1 cellular context compared by ENCODE assay signal in the genomic region with DNA sequence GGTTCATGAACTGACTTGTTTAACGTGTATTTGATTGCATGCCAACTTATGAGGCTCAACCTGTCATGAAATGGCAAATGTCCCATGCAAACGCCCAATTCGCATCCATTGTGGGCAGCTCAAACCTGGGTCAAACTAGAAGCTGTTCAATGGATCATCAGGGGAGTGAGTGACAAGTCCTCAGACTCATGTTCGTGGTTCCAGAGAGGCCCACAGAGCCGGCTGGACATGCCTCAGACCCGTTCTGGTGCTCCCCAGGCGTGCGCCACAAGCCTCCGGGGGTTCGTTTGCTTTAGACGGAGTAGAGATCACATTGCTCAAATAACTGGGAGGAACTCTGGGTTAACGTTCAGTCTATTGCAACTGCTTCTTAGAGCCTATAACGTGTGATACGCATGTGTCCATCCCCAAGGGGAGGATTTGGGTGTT.
TF ChIP-seq lines count a peak whose summit lies in the region.

No MANE protein-coding gene starts in this region.

TF ChIP-seq in HepG2, 621 proteins besides CTCF, POLR2A, EP300 and RAD21 (continues in another document):
- TF ChIP-seq HNF4G (IDR thresholded peaks at IDR 0.05; ENCODE audit: borderline replicate concordance, low read depth, low read length) (no peak), HNF4G (CRISPR knock-in tag; IDR thresholded peaks at IDR 0.05; ENCODE audit: borderline replicate concordance, low read depth) (no peak), ZNF605 (CRISPR knock-in tag; IDR thresholded peaks at IDR 0.05) (no peak), TARDBP (CRISPR knock-in tag; IDR thresholded peaks at IDR 0.05) (peak; percentile 48; the same call in 1 of the 2 replicates), SIX4 (CRISPR knock-in tag; IDR thresholded peaks at IDR 0.05) (no peak), ZNF891 (CRISPR knock-in tag; IDR thresholded peaks at IDR 0.05) (0 out of 2 replicates have a peak, but pooled peaks have one; percentile 22), MTA1 (CRISPR knock-in tag; IDR thresholded peaks at IDR 0.05; ENCODE audit: borderline replicate concordance) (no peak), NR2F2 (IDR thresholded peaks at IDR 0.05; ENCODE audit: borderline replicate concordance, low read depth) (no peak), ZNF652 (CRISPR knock-in tag; IDR thresholded peaks at IDR 0.05; ENCODE audit: borderline replicate concordance, low read depth) (no peak), LCORL (IDR thresholded peaks at IDR 0.05) (no peak), LCORL (CRISPR knock-in tag; IDR thresholded peaks at IDR 0.05) (peak; percentile 21; the same call in 1 of the 2 replicates), ARID2 (CRISPR knock-in tag; IDR thresholded peaks at IDR 0.05; ENCODE audit: borderline replicate concordance) (no peak), SAP130 (CRISPR knock-in tag; IDR thresholded peaks at IDR 0.05; ENCODE audit: low read depth) (no peak), HNRNPLL (IDR thresholded peaks at IDR 0.05; ENCODE audit: low read depth, low read length, poor library complexity, severe bottlenecking) (peak; percentile 62), FOXJ3 (CRISPR knock-in tag; IDR thresholded peaks at IDR 0.05; ENCODE audit: borderline replicate concordance) (no peak), NONO (IDR thresholded peaks at IDR 0.05) (no peak), NONO (CRISPR knock-in tag; conservative IDR thresholded peaks at IDR 0.05) (0 out of 2 replicates have a peak, but pooled peaks have one; percentile 12), CEBPG (CRISPR knock-in tag; IDR thresholded peaks at IDR 0.05) (0 out of 2 replicates have a peak, but pooled peaks have one; percentile 17), ZNF550 (CRISPR knock-in tag; IDR thresholded peaks at IDR 0.05; ENCODE audit: borderline replicate concordance) (no peak), KLF16 (CRISPR knock-in tag; IDR thresholded peaks at IDR 0.05) (no peak), IKZF1 (IDR thresholded peaks at IDR 0.05) (no peak), NR1H2 (CRISPR knock-in tag; IDR thresholded peaks at IDR 0.05; ENCODE audit: borderline replicate concordance, low read depth) (no peak), ELF4 (CRISPR knock-in tag; IDR thresholded peaks at IDR 0.05; ENCODE audit: borderline replicate concordance) (no peak), HDAC2 (CRISPR knock-in tag; IDR thresholded peaks at IDR 0.05) (no peak), SALL1 (CRISPR knock-in tag; IDR thresholded peaks at IDR 0.05) (0 out of 2 replicates have a peak, but pooled peaks have one; percentile 14), ZBTB7B (CRISPR knock-in tag; IDR thresholded peaks at IDR 0.05) (0 out of 2 replicates have a peak, but pooled peaks have one; percentile 39), ZKSCAN8 (CRISPR knock-in tag; IDR thresholded peaks at IDR 0.05; ENCODE audit: borderline replicate concordance) (no peak)
- TF ChIP-seq, protein P1, sequence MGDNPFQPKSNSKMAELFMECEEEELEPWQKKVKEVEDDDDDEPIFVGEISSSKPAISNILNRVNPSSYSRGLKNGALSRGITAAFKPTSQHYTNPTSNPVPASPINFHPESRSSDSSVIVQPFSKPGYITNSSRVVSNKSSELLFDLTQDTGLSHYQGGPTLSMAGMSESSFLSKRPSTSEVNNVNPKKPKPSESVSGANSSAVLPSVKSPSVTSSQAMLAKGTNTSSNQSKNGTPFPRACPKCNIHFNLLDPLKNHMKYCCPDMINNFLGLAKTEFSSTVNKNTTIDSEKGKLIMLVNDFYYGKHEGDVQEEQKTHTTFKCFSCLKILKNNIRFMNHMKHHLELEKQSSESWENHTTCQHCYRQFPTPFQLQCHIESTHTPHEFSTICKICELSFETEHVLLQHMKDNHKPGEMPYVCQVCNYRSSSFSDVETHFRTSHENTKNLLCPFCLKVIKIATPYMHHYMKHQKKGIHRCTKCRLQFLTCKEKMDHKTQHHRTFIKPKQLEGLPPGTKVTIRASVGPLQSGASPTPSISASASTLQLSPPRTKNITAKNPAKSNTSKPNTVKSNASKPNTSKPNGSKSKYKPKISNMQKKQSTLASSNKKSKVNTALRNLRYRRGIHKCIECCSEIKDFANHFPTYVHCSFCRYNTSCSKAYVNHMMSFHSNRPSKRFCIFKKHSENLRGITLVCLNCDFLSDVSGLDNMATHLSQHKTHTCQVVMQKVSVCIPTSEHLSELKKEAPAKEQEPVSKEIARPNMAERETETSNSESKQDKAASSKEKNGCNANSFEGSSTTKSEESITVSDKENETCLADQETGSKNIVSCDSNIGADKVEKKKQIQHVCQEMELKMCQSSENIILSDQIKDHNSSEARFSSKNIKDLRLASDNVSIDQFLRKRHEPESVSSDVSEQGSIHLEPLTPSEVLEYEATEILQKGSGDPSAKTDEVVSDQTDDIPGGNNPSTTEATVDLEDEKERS (CRISPR knock-in tag; IDR thresholded peaks at IDR 0.05), result no peak
- TF ChIP-seq, protein P2, sequence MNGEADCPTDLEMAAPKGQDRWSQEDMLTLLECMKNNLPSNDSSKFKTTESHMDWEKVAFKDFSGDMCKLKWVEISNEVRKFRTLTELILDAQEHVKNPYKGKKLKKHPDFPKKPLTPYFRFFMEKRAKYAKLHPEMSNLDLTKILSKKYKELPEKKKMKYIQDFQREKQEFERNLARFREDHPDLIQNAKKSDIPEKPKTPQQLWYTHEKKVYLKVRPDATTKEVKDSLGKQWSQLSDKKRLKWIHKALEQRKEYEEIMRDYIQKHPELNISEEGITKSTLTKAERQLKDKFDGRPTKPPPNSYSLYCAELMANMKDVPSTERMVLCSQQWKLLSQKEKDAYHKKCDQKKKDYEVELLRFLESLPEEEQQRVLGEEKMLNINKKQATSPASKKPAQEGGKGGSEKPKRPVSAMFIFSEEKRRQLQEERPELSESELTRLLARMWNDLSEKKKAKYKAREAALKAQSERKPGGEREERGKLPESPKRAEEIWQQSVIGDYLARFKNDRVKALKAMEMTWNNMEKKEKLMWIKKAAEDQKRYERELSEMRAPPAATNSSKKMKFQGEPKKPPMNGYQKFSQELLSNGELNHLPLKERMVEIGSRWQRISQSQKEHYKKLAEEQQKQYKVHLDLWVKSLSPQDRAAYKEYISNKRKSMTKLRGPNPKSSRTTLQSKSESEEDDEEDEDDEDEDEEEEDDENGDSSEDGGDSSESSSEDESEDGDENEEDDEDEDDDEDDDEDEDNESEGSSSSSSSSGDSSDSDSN (CRISPR knock-in tag; IDR thresholded peaks at IDR 0.05), result peak; percentile 31; the same call in 1 of the 2 replicates
- TF ChIP-seq, protein P3, sequence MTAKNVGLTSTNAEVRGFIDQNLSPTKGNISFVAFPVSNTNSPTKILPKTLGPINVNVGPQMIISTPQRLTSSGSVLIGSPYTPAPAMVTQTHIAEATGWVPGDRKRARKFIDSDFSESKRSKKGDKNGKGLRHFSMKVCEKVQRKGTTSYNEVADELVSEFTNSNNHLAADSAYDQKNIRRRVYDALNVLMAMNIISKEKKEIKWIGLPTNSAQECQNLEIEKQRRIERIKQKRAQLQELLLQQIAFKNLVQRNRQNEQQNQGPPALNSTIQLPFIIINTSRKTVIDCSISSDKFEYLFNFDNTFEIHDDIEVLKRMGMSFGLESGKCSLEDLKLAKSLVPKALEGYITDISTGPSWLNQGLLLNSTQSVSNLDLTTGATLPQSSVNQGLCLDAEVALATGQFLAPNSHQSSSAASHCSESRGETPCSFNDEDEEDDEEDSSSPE (CRISPR knock-in tag; IDR thresholded peaks at IDR 0.05), result 0 out of 2 replicates have a peak, but pooled peaks have one; percentile 40
- TF ChIP-seq, protein P4, sequence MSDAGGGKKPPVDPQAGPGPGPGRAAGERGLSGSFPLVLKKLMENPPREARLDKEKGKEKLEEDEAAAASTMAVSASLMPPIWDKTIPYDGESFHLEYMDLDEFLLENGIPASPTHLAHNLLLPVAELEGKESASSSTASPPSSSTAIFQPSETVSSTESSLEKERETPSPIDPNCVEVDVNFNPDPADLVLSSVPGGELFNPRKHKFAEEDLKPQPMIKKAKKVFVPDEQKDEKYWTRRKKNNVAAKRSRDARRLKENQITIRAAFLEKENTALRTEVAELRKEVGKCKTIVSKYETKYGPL (CRISPR knock-in tag; IDR thresholded peaks at IDR 0.05), result no peak
- TF ChIP-seq, protein P5, sequence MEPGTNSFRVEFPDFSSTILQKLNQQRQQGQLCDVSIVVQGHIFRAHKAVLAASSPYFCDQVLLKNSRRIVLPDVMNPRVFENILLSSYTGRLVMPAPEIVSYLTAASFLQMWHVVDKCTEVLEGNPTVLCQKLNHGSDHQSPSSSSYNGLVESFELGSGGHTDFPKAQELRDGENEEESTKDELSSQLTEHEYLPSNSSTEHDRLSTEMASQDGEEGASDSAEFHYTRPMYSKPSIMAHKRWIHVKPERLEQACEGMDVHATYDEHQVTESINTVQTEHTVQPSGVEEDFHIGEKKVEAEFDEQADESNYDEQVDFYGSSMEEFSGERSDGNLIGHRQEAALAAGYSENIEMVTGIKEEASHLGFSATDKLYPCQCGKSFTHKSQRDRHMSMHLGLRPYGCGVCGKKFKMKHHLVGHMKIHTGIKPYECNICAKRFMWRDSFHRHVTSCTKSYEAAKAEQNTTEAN (CRISPR knock-in tag; conservative IDR thresholded peaks at IDR 0.05), result no peak
- TF ChIP-seq, protein P6, sequence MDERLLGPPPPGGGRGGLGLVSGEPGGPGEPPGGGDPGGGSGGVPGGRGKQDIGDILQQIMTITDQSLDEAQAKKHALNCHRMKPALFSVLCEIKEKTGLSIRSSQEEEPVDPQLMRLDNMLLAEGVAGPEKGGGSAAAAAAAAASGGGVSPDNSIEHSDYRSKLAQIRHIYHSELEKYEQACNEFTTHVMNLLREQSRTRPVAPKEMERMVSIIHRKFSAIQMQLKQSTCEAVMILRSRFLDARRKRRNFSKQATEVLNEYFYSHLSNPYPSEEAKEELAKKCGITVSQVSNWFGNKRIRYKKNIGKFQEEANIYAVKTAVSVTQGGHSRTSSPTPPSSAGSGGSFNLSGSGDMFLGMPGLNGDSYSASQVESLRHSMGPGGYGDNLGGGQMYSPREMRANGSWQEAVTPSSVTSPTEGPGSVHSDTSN (CRISPR knock-in tag; IDR thresholded peaks at IDR 0.05), result no peak
- TF ChIP-seq, protein P7, sequence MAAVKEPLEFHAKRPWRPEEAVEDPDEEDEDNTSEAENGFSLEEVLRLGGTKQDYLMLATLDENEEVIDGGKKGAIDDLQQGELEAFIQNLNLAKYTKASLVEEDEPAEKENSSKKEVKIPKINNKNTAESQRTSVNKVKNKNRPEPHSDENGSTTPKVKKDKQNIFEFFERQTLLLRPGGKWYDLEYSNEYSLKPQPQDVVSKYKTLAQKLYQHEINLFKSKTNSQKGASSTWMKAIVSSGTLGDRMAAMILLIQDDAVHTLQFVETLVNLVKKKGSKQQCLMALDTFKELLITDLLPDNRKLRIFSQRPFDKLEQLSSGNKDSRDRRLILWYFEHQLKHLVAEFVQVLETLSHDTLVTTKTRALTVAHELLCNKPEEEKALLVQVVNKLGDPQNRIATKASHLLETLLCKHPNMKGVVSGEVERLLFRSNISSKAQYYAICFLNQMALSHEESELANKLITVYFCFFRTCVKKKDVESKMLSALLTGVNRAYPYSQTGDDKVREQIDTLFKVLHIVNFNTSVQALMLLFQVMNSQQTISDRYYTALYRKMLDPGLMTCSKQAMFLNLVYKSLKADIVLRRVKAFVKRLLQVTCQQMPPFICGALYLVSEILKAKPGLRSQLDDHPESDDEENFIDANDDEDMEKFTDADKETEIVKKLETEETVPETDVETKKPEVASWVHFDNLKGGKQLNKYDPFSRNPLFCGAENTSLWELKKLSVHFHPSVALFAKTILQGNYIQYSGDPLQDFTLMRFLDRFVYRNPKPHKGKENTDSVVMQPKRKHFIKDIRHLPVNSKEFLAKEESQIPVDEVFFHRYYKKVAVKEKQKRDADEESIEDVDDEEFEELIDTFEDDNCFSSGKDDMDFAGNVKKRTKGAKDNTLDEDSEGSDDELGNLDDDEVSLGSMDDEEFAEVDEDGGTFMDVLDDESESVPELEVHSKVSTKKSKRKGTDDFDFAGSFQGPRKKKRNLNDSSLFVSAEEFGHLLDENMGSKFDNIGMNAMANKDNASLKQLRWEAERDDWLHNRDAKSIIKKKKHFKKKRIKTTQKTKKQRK (IDR thresholded peaks at IDR 0.05; ENCODE audit: low read length), result no peak
- TF ChIP-seq, protein P8, sequence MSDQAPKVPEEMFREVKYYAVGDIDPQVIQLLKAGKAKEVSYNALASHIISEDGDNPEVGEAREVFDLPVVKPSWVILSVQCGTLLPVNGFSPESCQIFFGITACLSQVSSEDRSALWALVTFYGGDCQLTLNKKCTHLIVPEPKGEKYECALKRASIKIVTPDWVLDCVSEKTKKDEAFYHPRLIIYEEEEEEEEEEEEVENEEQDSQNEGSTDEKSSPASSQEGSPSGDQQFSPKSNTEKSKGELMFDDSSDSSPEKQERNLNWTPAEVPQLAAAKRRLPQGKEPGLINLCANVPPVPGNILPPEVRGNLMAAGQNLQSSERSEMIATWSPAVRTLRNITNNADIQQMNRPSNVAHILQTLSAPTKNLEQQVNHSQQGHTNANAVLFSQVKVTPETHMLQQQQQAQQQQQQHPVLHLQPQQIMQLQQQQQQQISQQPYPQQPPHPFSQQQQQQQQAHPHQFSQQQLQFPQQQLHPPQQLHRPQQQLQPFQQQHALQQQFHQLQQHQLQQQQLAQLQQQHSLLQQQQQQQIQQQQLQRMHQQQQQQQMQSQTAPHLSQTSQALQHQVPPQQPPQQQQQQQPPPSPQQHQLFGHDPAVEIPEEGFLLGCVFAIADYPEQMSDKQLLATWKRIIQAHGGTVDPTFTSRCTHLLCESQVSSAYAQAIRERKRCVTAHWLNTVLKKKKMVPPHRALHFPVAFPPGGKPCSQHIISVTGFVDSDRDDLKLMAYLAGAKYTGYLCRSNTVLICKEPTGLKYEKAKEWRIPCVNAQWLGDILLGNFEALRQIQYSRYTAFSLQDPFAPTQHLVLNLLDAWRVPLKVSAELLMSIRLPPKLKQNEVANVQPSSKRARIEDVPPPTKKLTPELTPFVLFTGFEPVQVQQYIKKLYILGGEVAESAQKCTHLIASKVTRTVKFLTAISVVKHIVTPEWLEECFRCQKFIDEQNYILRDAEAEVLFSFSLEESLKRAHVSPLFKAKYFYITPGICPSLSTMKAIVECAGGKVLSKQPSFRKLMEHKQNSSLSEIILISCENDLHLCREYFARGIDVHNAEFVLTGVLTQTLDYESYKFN (CRISPR knock-in tag; conservative IDR thresholded peaks at IDR 0.05), result peak; percentile 53
- TF ChIP-seq, protein P9, sequence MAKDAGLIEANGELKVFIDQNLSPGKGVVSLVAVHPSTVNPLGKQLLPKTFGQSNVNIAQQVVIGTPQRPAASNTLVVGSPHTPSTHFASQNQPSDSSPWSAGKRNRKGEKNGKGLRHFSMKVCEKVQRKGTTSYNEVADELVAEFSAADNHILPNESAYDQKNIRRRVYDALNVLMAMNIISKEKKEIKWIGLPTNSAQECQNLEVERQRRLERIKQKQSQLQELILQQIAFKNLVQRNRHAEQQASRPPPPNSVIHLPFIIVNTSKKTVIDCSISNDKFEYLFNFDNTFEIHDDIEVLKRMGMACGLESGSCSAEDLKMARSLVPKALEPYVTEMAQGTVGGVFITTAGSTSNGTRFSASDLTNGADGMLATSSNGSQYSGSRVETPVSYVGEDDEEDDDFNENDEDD (CRISPR knock-in tag; IDR thresholded peaks at IDR 0.05; ENCODE audit: borderline replicate concordance), result 0 out of 2 replicates have a peak, but pooled peaks have one; percentile 25
- TF ChIP-seq, protein P10, sequence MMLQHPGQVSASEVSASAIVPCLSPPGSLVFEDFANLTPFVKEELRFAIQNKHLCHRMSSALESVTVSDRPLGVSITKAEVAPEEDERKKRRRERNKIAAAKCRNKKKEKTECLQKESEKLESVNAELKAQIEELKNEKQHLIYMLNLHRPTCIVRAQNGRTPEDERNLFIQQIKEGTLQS (CRISPR knock-in tag; IDR thresholded peaks at IDR 0.05), result no peak
- TF ChIP-seq, protein P11, sequence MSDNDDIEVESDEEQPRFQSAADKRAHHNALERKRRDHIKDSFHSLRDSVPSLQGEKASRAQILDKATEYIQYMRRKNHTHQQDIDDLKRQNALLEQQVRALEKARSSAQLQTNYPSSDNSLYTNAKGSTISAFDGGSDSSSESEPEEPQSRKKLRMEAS (IDR thresholded peaks at IDR 0.05), result peak; percentile 29; the same call in 1 of the 2 replicates
